ENCODE assay signal across 10 cellular contexts in genomic region chr9:16202913-16203734, GRCh38.
DNase-seq lines count a peak whose midpoint lies in the region; ATAC-seq, FAIRE-seq and TF ChIP-seq lines count a peak whose summit lies in the region.
"Had no signal": no experiment of that assay in that cellular context is flagged by ENCODE, and none has a peak within 500 bp of the region (broad histone marks: within the 10 kb centered on the region; RNA-seq: fewer than 3 reads in every experiment).

No MANE protein-coding gene starts in this region.

- CTCF ChIA-PET in A549 (lab: Yijun Ruan, JAX): interaction anchor here (0.7 to 1.4 kb wide), 11 partner anchors 9 to 424 kb away, joined by 3 to 5 read pairs (median 3); no protein-coding TSS in a partner anchor
- CTCF ChIA-PET in activated CD4-positive, alpha-beta memory T cell treated with anti-CD3 and anti-CD28 coated beads, Interleukin-2, amount 10 ng/mL, durations not matched to agents 7 days and 5 days (lab: Charles Lee): interaction anchor here (0.7 kb wide), 1 partner anchor 872 kb away, joined by 4 read pairs; no protein-coding TSS in a partner anchor

- TF ChIP-seq POLR2A in A549 (IDR thresholded peaks at IDR 0.05; ENCODE audit: low read length): no peak

- DNase-seq in A549 (ENCODE audit: low read depth in 1 of 2, low spot score in 1 of 2): peak; percentile 87 to 90
- peak; percentile 75 for DNase-seq in HPDE6-E6E7 (ENCODE audit: extremely low spot score)
- DNase-seq in brain pericyte (ENCODE audit: low read depth, low spot score): peak; percentile 79
- DNase-seq in left lung: no peak
- DNase-seq in inferior parietal cortex (ENCODE audit: extremely low spot score): no peak
- no peak for DNase-seq in progenitor cell of endocrine pancreas (ENCODE audit: low spot score, unreplicated experiment)
- DNase-seq in activated CD4-positive, alpha-beta memory T cell treated with anti-CD3 and anti-CD28 coated beads, Interleukin-2, amount 10 ng/mL, durations not matched to agents 7 days and 5 days: no peak
- no peak for DNase-seq in GDM1 (lab: John Stamatoyannopoulos, UW)
- DNase-seq: Kasumi-1, right cardiac atrium had no signal

- no peak overlapping the region for H3K27ac Mint-ChIP-seq in progenitor cell of endocrine pancreas
- no peak overlapping the region for H3K27ac Mint-ChIP-seq in activated CD4-positive, alpha-beta memory T cell treated with anti-CD3 and anti-CD28 coated beads, Interleukin-2, amount 10 ng/mL, durations not matched to agents 7 days and 5 days

- H3K36me3 Mint-ChIP-seq in progenitor cell of endocrine pancreas (ENCODE audit: insufficient read depth): no peaks in the 10 kb centered on the region
- H3K36me3 Mint-ChIP-seq in activated CD4-positive, alpha-beta memory T cell treated with anti-CD3 and anti-CD28 coated beads, Interleukin-2, amount 10 ng/mL, durations not matched to agents 7 days and 5 days (ENCODE audit: low read depth): no peaks in the 10 kb centered on the region

- H3K27me3 ChIP-seq in left lung: no peaks in the 10 kb centered on the region

- POLR2A ChIA-PET in A549 (lab: Yijun Ruan, JAX): interaction anchor here (0.6 to 3.0 kb wide), 8 partner anchors 10 to 646 kb away, joined by 4 to 25 read pairs (median 4); no protein-coding TSS in a partner anchor
- POLR2A ChIA-PET in activated CD4-positive, alpha-beta memory T cell treated with anti-CD3 and anti-CD28 coated beads, Interleukin-2, amount 10 ng/mL, durations not matched to agents 7 days and 5 days (lab: Charles Lee): no interaction called here

- no peak overlapping the region for H3K4me3 ChIP-seq in A549
- H3K4me3 ChIP-seq in left lung: no peak overlapping the region

- 57% methylated on average over 17 of the region's 17 CpGs for WGBS in A549 (ENCODE audit: missing lambda C conversion rate)

- peak overlapping the region; percentile 81 for H3K4me2 ChIP-seq in A549

- TF ChIP-seq CTCF in A549 (IDR thresholded peaks at IDR 0.05): no peak
- no peak for TF ChIP-seq CTCF in left lung (IDR thresholded peaks at IDR 0.05)
- TF ChIP-seq CTCF in progenitor cell of endocrine pancreas (IDR thresholded peaks at IDR 0.05; ENCODE audit: unreplicated experiment): no peak

- H3K9me3 Mint-ChIP-seq in progenitor cell of endocrine pancreas (ENCODE audit: low read depth): no peaks in the 10 kb centered on the region
- peaks cover 6% of the 10 kb centered on the region for H3K9me3 Mint-ChIP-seq in activated CD4-positive, alpha-beta memory T cell treated with anti-CD3 and anti-CD28 coated beads, Interleukin-2, amount 10 ng/mL, durations not matched to agents 7 days and 5 days

- no peak overlapping the region for H3K4me3 Mint-ChIP-seq in progenitor cell of endocrine pancreas (ENCODE audit: low read depth)
- H3K4me3 Mint-ChIP-seq in activated CD4-positive, alpha-beta memory T cell treated with anti-CD3 and anti-CD28 coated beads, Interleukin-2, amount 10 ng/mL, durations not matched to agents 7 days and 5 days: no peak overlapping the region

- H3K27ac ChIP-seq in A549 (peak overlapping the region; percentile 88), left lung (no peak overlapping the region)

- H3K36me3 ChIP-seq in left lung: no peaks in the 10 kb centered on the region

- peak; percentile 97 for FAIRE-seq in A549 (lab: Jason Lieb, UNC)

- H3K4me1 ChIP-seq in A549 (peaks cover 40% of the 10 kb centered on the region), left lung (no peaks in the 10 kb centered on the region)

- TF ChIP-seq RAD21 in A549 (conservative IDR thresholded peaks at IDR 0.05 in 1 of 2, IDR thresholded peaks at IDR 0.05 in 1 of 2): peak; percentile 11 to 39; a peak in 2 of 5 replicates

- TF ChIP-seq EP300 in A549 (IDR thresholded peaks at IDR 0.05): peak in 1 of 2 experiments; percentile 81; a peak in 2 of 5 replicates

- intact Hi-C loops in left lung (cut with DNase I): no loop called here

- peak; percentile 99 to 100 for ATAC-seq in A549
- peak; percentile 37 for ATAC-seq in left lung
- ATAC-seq: right cardiac atrium had no signal

- H3K27me3 Mint-ChIP-seq in progenitor cell of endocrine pancreas: peaks cover 7% of the 10 kb centered on the region
- H3K27me3 Mint-ChIP-seq in activated CD4-positive, alpha-beta memory T cell treated with anti-CD3 and anti-CD28 coated beads, Interleukin-2, amount 10 ng/mL, durations not matched to agents 7 days and 5 days: no peaks in the 10 kb centered on the region

- H3K4me1 Mint-ChIP-seq in progenitor cell of endocrine pancreas (ENCODE audit: low read depth): no peaks in the 10 kb centered on the region
- no peaks in the 10 kb centered on the region for H3K4me1 Mint-ChIP-seq in activated CD4-positive, alpha-beta memory T cell treated with anti-CD3 and anti-CD28 coated beads, Interleukin-2, amount 10 ng/mL, durations not matched to agents 7 days and 5 days

- H3K9me3 ChIP-seq in A549: no peaks in the 10 kb centered on the region
- no peaks in the 10 kb centered on the region for H3K9me3 ChIP-seq in left lung

TF ChIP-seq in A549, 52 proteins besides CTCF, POLR2A, EP300 and RAD21:
- TF ChIP-seq USF2 (IDR thresholded peaks at IDR 0.05): no peak
- TF ChIP-seq HOXB13 (CRISPR knock-in tag; IDR thresholded peaks at IDR 0.05; ENCODE audit: low read depth): no peak
- peak; percentile 21; the same call in 1 of the 2 replicates for TF ChIP-seq MAX (IDR thresholded peaks at IDR 0.05)
- TF ChIP-seq PBX3 (IDR thresholded peaks at IDR 0.05): peak; percentile 70
- TF ChIP-seq CHD4 (IDR thresholded peaks at IDR 0.05; ENCODE audit: borderline replicate concordance): no peak
- TF ChIP-seq GATA3 (IDR thresholded peaks at IDR 0.05; ENCODE audit: borderline replicate concordance): peak; percentile 76
- no peak for TF ChIP-seq MYC (IDR thresholded peaks at IDR 0.05; ENCODE audit: borderline replicate concordance, low read length)
- TF ChIP-seq JUN (IDR thresholded peaks at IDR 0.05): peak in 1 of 2 experiments; percentile 75; a peak in 3 of 5 replicates
- TF ChIP-seq EHF (CRISPR knock-in tag; IDR thresholded peaks at IDR 0.05): no peak
- TF ChIP-seq RARB (CRISPR knock-in tag; IDR thresholded peaks at IDR 0.05): no peak
- no peak for TF ChIP-seq TFCP2L1 (CRISPR knock-in tag; IDR thresholded peaks at IDR 0.05)
- TF ChIP-seq HOXA7 (CRISPR knock-in tag; IDR thresholded peaks at IDR 0.05): no peak
- TF ChIP-seq CHD2 (IDR thresholded peaks at IDR 0.05; ENCODE audit: low read length, partially characterized antibody): no peak
- peak; percentile 43; the same call in 2 of the 3 replicates for TF ChIP-seq SMC3 (IDR thresholded peaks at IDR 0.05)
- peak in 1 of 2 experiments; percentile 58; a peak in 1 of 4 replicates for TF ChIP-seq CEBPB (IDR thresholded peaks at IDR 0.05)
- TF ChIP-seq ELK1 (IDR thresholded peaks at IDR 0.05; ENCODE audit: low read depth, low read length): no peak
- 0 out of 3 replicates have a peak, but pooled peaks have one; percentile 19 for TF ChIP-seq BCL3 (IDR thresholded peaks at IDR 0.05)
- peak; percentile 66 for TF ChIP-seq JUNB (IDR thresholded peaks at IDR 0.05)
- TF ChIP-seq FOSL2 (IDR thresholded peaks at IDR 0.05): peak; percentile 78
- peak; percentile 88 for TF ChIP-seq FOSL2 (CRISPR knock-in tag; IDR thresholded peaks at IDR 0.05)

Comparison
In these comparisons a context has a peak if more than half of its experiments do, and no peak if none do; other contexts are left out.
1. DNase-seq: peak in A549 (2 of 2), HPDE6-E6E7 (single experiment) and brain pericyte (single experiment); none in left lung (0 of 2), inferior parietal cortex (single experiment), progenitor cell of endocrine pancreas (single experiment), activated CD4-positive, alpha-beta memory T cell treated with anti-CD3 and anti-CD28 coated beads, Interleukin-2, amount 10 ng/mL, durations not matched to agents 7 days and 5 days (single experiment) and GDM1 (single experiment).
2. H3K27ac ChIP-seq: peak in A549 (2 of 2); none in left lung (0 of 2).